ENCODE assay signal across 13 cellular contexts in genomic region chr1:243594455-243594854, GRCh38.
"Had no signal": no experiment of that assay in that cellular context is flagged by ENCODE, and none has a peak within 500 bp of the region (broad histone marks: within the 10 kb centered on the region; RNA-seq: fewer than 3 reads in every experiment).

No MANE protein-coding gene starts in this region.

- ATAC-seq: left colon, left ventricle myocardium superior had no signal

- DNase-seq: colonic mucosa; effector CD4-positive, alpha-beta T cell; foreskin melanocyte; head of caudate nucleus; left colon; left ventricle myocardium superior; mesenchymal stem cell; midbrain; ovary; small intestine; stimulated activated CD4-positive, alpha-beta T cell treated with anti-CD3 and anti-CD28 coated beads, Interleukin-12 subunit alpha, Interleukin-12 subunit beta, amount 100 ng/mL, for 4 hours; stimulated activated naive CD4-positive, alpha-beta T cell treated with Interleukin-2 at 50 U/mL for 16 hours; trophoblast cell had no signal
